9 cellular contexts compared by ENCODE assay signal in genomic region chr22:44331881-44332714, GRCh38. TPM values are rescaled to one million over a fixed set of nuclear protein-coding genes. Genes with fewer than 3 reads are reported as not detected.
DNase-seq lines count a peak whose midpoint lies in the region; ATAC-seq and TF ChIP-seq lines count a peak whose summit lies in the region.
"Had no signal": no experiment of that assay in that cellular context is flagged by ENCODE, and none has a peak within 500 bp of the region (broad histone marks: within the 10 kb centered on the region; RNA-seq: fewer than 3 reads in every experiment).

No MANE protein-coding gene starts in this region.

- CTCF ChIA-PET in activated CD4-positive, alpha-beta memory T cell treated with anti-CD3 and anti-CD28 coated beads for 36 hours (lab: Charles Lee), result no interaction called here
- CTCF ChIA-PET in activated CD4-positive, alpha-beta memory T cell treated with anti-CD3 and anti-CD28 coated beads, Interleukin-2, amount 10 ng/mL, durations not matched to agents 7 days and 5 days (lab: Charles Lee), result no interaction called here

- intact Hi-C loops in activated CD4-positive, alpha-beta memory T cell treated with anti-CD3 and anti-CD28 coated beads for 36 hours (cut with micrococcal nuclease), result loop anchor here (10.0 kb wide), 1 partner anchor 293 kb away; no protein-coding TSS in a partner anchor
- intact Hi-C loops in right cardiac atrium (cut with DNase I), result loop anchor here in 1 of 4 donors (10.0 kb wide), 2 partner anchors 293 to 337 kb away; no protein-coding TSS in a partner anchor

- H3K9me3 ChIP-seq in WERI-Rb-1 (ENCODE audit: severe bottlenecking), result no peaks in the 10 kb centered on the region
- H3K9me3 ChIP-seq in right cardiac atrium (ENCODE audit: control insufficient read depth, low read length), result no peaks in the 10 kb centered on the region
- no peaks in the 10 kb centered on the region for H3K9me3 ChIP-seq in stomach smooth muscle (ENCODE audit: control insufficient read depth in 2 of 2, low read length in 2 of 2)
- H3K9me3 ChIP-seq in Peyer's patch, result no peaks in the 10 kb centered on the region

- H3K4me1 ChIP-seq in right cardiac atrium (ENCODE audit: control insufficient read depth, insufficient read depth, low read length) (no peaks in the 10 kb centered on the region), stomach smooth muscle (ENCODE audit: control insufficient read depth, insufficient read depth, low read length) (peaks cover 22% of the 10 kb centered on the region), Peyer's patch (peaks cover 0 to 13% (median 2%) of the 10 kb centered on the region in 4 donors)

- no peak overlapping the region for H3K27ac ChIP-seq in WERI-Rb-1
- H3K27ac ChIP-seq in right cardiac atrium (ENCODE audit: low read length), result no peak overlapping the region
- no peak overlapping the region for H3K27ac ChIP-seq in stomach smooth muscle (ENCODE audit: low read length)
- H3K27ac ChIP-seq in Peyer's patch, result no peak overlapping the region

- peak; percentile 34; the same call in 1 of the 2 replicates for TF ChIP-seq CTCF in WERI-Rb-1 (IDR thresholded peaks at IDR 0.05; ENCODE audit: low read depth, low read length)
- no peak for TF ChIP-seq CTCF in Peyer's patch (IDR thresholded peaks at IDR 0.05)

- WGBS in right cardiac atrium, result 10% methylated on average over 54 of the region's 55 CpGs

- peaks cover 14% of the 10 kb centered on the region for H3K4me1 Mint-ChIP-seq in activated CD4-positive, alpha-beta memory T cell treated with anti-CD3 and anti-CD28 coated beads for 36 hours (ENCODE audit: low read depth)
- peaks cover 23% of the 10 kb centered on the region for H3K4me1 Mint-ChIP-seq in activated CD4-positive, alpha-beta memory T cell treated with anti-CD3 and anti-CD28 coated beads, Interleukin-2, amount 10 ng/mL, durations not matched to agents 7 days and 5 days

- H3K27me3 ChIP-seq in WERI-Rb-1 (ENCODE audit: insufficient read depth, low read depth, severe bottlenecking), result peaks cover 5% of the 10 kb centered on the region
- H3K27me3 ChIP-seq in right cardiac atrium (ENCODE audit: control insufficient read depth, insufficient read depth), result no peaks in the 10 kb centered on the region
- no peaks in the 10 kb centered on the region for H3K27me3 ChIP-seq in stomach smooth muscle (ENCODE audit: control insufficient read depth in 1 of 2, insufficient read depth in 2 of 2, low read length in 2 of 2)
- H3K27me3 ChIP-seq in Peyer's patch, result peaks cover 0 to 8% of the 10 kb centered on the region in 2 donors

- H3K4me3 ChIP-seq in WERI-Rb-1 (ENCODE audit: low read depth, low read length), result no peak overlapping the region
- H3K4me3 ChIP-seq in right cardiac atrium (ENCODE audit: low read length), result peak overlapping the region; percentile 64
- peak overlapping the region in 1 of 2 donors; percentile 63 for H3K4me3 ChIP-seq in stomach smooth muscle (ENCODE audit: low read length in 2 of 2)
- H3K4me3 ChIP-seq in Peyer's patch, result peak overlapping the region in 1 of 4 donors; percentile 19

- peaks cover 41% of the 10 kb centered on the region for H3K27me3 Mint-ChIP-seq in activated CD4-positive, alpha-beta memory T cell treated with anti-CD3 and anti-CD28 coated beads for 36 hours
- peaks cover 45% of the 10 kb centered on the region for H3K27me3 Mint-ChIP-seq in activated CD4-positive, alpha-beta memory T cell treated with anti-CD3 and anti-CD28 coated beads, Interleukin-2, amount 10 ng/mL, durations not matched to agents 7 days and 5 days

- peak overlapping the region; percentile 4 for H3K4me3 Mint-ChIP-seq in activated CD4-positive, alpha-beta memory T cell treated with anti-CD3 and anti-CD28 coated beads for 36 hours
- no peak overlapping the region for H3K4me3 Mint-ChIP-seq in activated CD4-positive, alpha-beta memory T cell treated with anti-CD3 and anti-CD28 coated beads, Interleukin-2, amount 10 ng/mL, durations not matched to agents 7 days and 5 days

- no peak overlapping the region for H3K27ac Mint-ChIP-seq in activated CD4-positive, alpha-beta memory T cell treated with anti-CD3 and anti-CD28 coated beads for 36 hours
- no peak overlapping the region for H3K27ac Mint-ChIP-seq in activated CD4-positive, alpha-beta memory T cell treated with anti-CD3 and anti-CD28 coated beads, Interleukin-2, amount 10 ng/mL, durations not matched to agents 7 days and 5 days

- peak in 1 of 2 donors; percentile 24 for ATAC-seq in right cardiac atrium
- no peak for ATAC-seq in GM18909 (IDR thresholded peaks at IDR 0.05; ENCODE audit: poor library complexity, unreplicated experiment)

- H3K36me3 ChIP-seq in WERI-Rb-1 (no peaks in the 10 kb centered on the region), stomach smooth muscle (ENCODE audit: control insufficient read depth in 2 of 2, insufficient read depth in 2 of 2, low read length in 2 of 2) (no peaks in the 10 kb centered on the region), Peyer's patch (no peaks in the 10 kb centered on the region)

- TF ChIP-seq POLR2A in Peyer's patch (IDR thresholded peaks at IDR 0.05), result no peak

- H3K9ac ChIP-seq in stomach smooth muscle (ENCODE audit: low read length in 2 of 2), result peak overlapping the region; percentile 21 to 49

- H3K36me3 Mint-ChIP-seq in activated CD4-positive, alpha-beta memory T cell treated with anti-CD3 and anti-CD28 coated beads for 36 hours, result no peaks in the 10 kb centered on the region
- peaks cover 2% of the 10 kb centered on the region for H3K36me3 Mint-ChIP-seq in activated CD4-positive, alpha-beta memory T cell treated with anti-CD3 and anti-CD28 coated beads, Interleukin-2, amount 10 ng/mL, durations not matched to agents 7 days and 5 days (ENCODE audit: low read depth)

- POLR2A ChIA-PET in activated CD4-positive, alpha-beta memory T cell treated with anti-CD3 and anti-CD28 coated beads for 36 hours (lab: Charles Lee), result no interaction called here
- POLR2A ChIA-PET in activated CD4-positive, alpha-beta memory T cell treated with anti-CD3 and anti-CD28 coated beads, Interleukin-2, amount 10 ng/mL, durations not matched to agents 7 days and 5 days (lab: Charles Lee), result no interaction called here

- no peaks in the 10 kb centered on the region for H3K9me3 Mint-ChIP-seq in activated CD4-positive, alpha-beta memory T cell treated with anti-CD3 and anti-CD28 coated beads for 36 hours
- no peaks in the 10 kb centered on the region for H3K9me3 Mint-ChIP-seq in activated CD4-positive, alpha-beta memory T cell treated with anti-CD3 and anti-CD28 coated beads, Interleukin-2, amount 10 ng/mL, durations not matched to agents 7 days and 5 days

- no peak for DNase-seq in activated CD4-positive, alpha-beta memory T cell treated with anti-CD3 and anti-CD28 coated beads for 36 hours
- DNase-seq in activated CD4-positive, alpha-beta memory T cell treated with anti-CD3 and anti-CD28 coated beads, Interleukin-2, amount 10 ng/mL, durations not matched to agents 7 days and 5 days, result no peak
- DNase-seq in WERI-Rb-1 (peak; percentile 47), right cardiac atrium (peak in 2 of 3 donors; percentile 70 to 80), HUDEP-2 (lab: John Stamatoyannopoulos, UW; ENCODE audit: unreplicated experiment in 76 of 76) (no peak), Peyer's patch (no peak)

RNA-seq across cellular contexts. Expression of gene SHISAL1, which starts 19.3 kb away (rescaled TPM):
- not detected for total RNA-seq in activated CD4-positive, alpha-beta memory T cell treated with anti-CD3 and anti-CD28 coated beads for 36 hours
- total RNA-seq in activated CD4-positive, alpha-beta memory T cell treated with anti-CD3 and anti-CD28 coated beads, Interleukin-2, amount 10 ng/mL, durations not matched to agents 7 days and 5 days, result not detected
- 1 to 10 TPM; 1.0 to 5.8 (median 1.3) TPM for total RNA-seq in right cardiac atrium
- 1.3 TPM for polyA plus RNA-seq in right cardiac atrium
- total RNA-seq in Peyer's patch, result 1 to 10 TPM; 1.1 to 3.3 (median 1.4) TPM
- total RNA-seq: HT-29 had no signal

Comparison
In these comparisons a context has a peak if more than half of its experiments do, and no peak if none do; other contexts are left out.
1. DNase-seq: peak in WERI-Rb-1 (single experiment) and right cardiac atrium (2 of 3); none in activated CD4-positive, alpha-beta memory T cell treated with anti-CD3 and anti-CD28 coated beads for 36 hours (single experiment), activated CD4-positive, alpha-beta memory T cell treated with anti-CD3 and anti-CD28 coated beads, Interleukin-2, amount 10 ng/mL, durations not matched to agents 7 days and 5 days (single experiment), HUDEP-2 (0 of 76) and Peyer's patch (0 of 3).